27 cellular contexts compared by ENCODE assay signal in genomic region chr5:125992050-125992449, GRCh38.
"Had no signal": no experiment of that assay in that cellular context is flagged by ENCODE, and none has a peak within 500 bp of the region (broad histone marks: within the 10 kb centered on the region; RNA-seq: fewer than 3 reads in every experiment).

No MANE protein-coding gene starts in this region.

- H3K4me1 ChIP-seq: adrenal gland, ascending aorta, colonic mucosa, esophagus squamous epithelium, gastroesophageal sphincter had no signal

- H3K4me3 ChIP-seq: adrenal gland, ascending aorta, colonic mucosa, esophagus squamous epithelium, gastroesophageal sphincter, heart right ventricle had no signal

- H3K27me3 ChIP-seq: adrenal gland, ascending aorta, brain microvascular endothelial cell, colonic mucosa, esophagus squamous epithelium, gastroesophageal sphincter, heart right ventricle had no signal

- DNase-seq: activated CD4-positive, alpha-beta memory T cell treated with anti-CD3 and anti-CD28 coated beads for 36 hours; activated CD4-positive, alpha-beta T cell treated with anti-CD3 and anti-CD28 coated beads for 36 hours; activated CD4-positive, alpha-beta T cell treated with anti-CD3 and anti-CD28 coated beads, Interleukin-2, amount 10 ng/mL, durations not matched to agents 24 days and 14 days; activated CD4-positive, CD25-positive, alpha-beta regulatory T cell; activated CD4-positive, CD25-positive, alpha-beta regulatory T cell treated with anti-CD3 and anti-CD28 coated beads, Interleukin-2, amount 50 U/mL, for 72 hours; activated CD8-positive, alpha-beta memory T cell treated with anti-CD3 and anti-CD28 coated beads, Interleukin-2, amount 10 ng/mL, durations not matched to agents 7 days and 5 days; activated CD8-positive, alpha-beta memory T cell treated with anti-CD3 and anti-CD28 coated beads, Interleukin-2, amount 50 U/mL, for 4 hours; activated CD8-positive, alpha-beta T cell treated with anti-CD3 and anti-CD28 coated beads, Interleukin-2, amount 10 ng/mL, durations not matched to agents 7 days and 5 days; activated gamma-delta T cell treated with Interleukin-2 at 50 U/mL for 16 hours; activated naive CD4-positive, alpha-beta T cell treated with anti-CD3 and anti-CD28 coated beads, Interleukin-2, amount 50 U/mL, for 16 hours; activated naive CD4-positive, alpha-beta T cell treated with Interleukin-2 at 50 U/mL for 16 hours; activated T-cell treated with anti-CD3 and anti-CD28 coated beads, Interleukin-2, amount 50 U/mL, for 1 hour; activated T-cell treated with anti-CD3 and anti-CD28 coated beads, Interleukin-2, amount 50 U/mL, for 72 hours; adrenal gland; brain microvascular endothelial cell; caudate nucleus; colonic mucosa; effector CD8-positive, alpha-beta T cell; esophagus squamous epithelium; foreskin melanocyte; heart right ventricle; T-helper 1 cell; T-helper 17 cell; T1000 had no signal

- H3K9me3 ChIP-seq: adrenal gland, ascending aorta, colonic mucosa, esophagus squamous epithelium, gastroesophageal sphincter had no signal

- H3K27ac ChIP-seq: adrenal gland, ascending aorta, brain microvascular endothelial cell, colonic mucosa, epithelial cell of prostate, esophagus squamous epithelium, gastroesophageal sphincter, heart right ventricle had no signal

- H3K36me3 ChIP-seq: adrenal gland, ascending aorta, brain microvascular endothelial cell, colonic mucosa, esophagus squamous epithelium, gastroesophageal sphincter, heart right ventricle had no signal

- ATAC-seq: activated CD4-positive, alpha-beta T cell treated with anti-CD3 and anti-CD28 coated beads for 36 hours; activated CD8-positive, alpha-beta memory T cell treated with anti-CD3 and anti-CD28 coated beads, Interleukin-2, amount 10 ng/mL, durations not matched to agents 7 days and 5 days; activated CD8-positive, alpha-beta T cell treated with anti-CD3 and anti-CD28 coated beads, Interleukin-2, amount 10 ng/mL, durations not matched to agents 7 days and 5 days; activated T-cell treated with anti-CD3 and anti-CD28 coated beads, Interleukin-2, amount 50 U/mL, for 72 hours; gastroesophageal sphincter; heart right ventricle; T-helper 17 cell had no signal
